Comparison of ENCODE assay signal across 8 cellular contexts in the genomic region with DNA sequence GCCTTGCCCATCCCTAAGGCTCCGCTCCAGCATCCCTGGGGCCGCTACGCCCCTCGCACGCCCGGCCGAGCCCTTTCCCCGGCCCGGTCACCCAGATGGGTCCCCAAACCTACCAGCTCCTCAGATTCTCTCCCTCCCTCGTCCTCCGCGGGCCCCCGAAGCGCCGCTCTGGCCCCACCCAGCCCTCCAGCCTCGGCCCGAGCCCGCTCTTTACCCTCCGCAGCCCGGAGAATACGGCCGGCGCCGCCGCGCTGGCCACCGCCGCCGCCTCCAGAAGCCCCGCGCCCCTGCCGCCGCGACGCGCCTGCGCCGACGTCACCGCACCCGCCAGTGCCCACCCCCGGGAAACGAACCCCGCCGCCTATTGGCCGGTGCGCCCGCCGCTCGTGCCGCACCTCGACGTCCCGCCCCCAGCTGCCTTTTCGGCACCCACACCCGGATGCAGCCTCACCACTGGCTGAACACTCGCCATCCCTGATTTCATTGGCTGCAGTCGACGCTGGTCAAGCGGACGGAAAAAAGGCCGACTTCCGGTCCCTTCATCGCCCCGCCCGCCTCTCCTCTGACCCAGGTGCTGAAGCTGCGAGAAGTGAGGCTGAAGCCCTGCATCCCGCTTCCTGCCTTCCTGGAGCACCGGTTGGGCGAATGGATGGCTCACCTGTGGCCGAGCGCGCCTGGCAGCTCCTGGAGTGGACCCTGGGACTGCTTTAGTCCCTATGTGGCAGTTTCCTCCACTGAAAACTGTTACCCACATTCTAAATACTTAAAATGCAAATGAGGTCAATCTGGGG. TPM values are rescaled to one million over a fixed set of nuclear protein-coding genes. Genes with fewer than 3 reads are reported as not detected.
DNase-seq lines count a peak whose midpoint lies in the region; ATAC-seq and TF ChIP-seq lines count a peak whose summit lies in the region.

Gene DAPK3 (minus strand): TSS at position 292 of the 791 bp plus-strand sequence. CDS start 1,364 bp downstream, outside the sequence.

- H3K4me3 ChIP-seq in GM12875 (ENCODE audit: low read depth, low read length) (peak within 1 kb of the TSS; percentile 92), adipocyte (ENCODE audit: low read length) (peak within 1 kb of the TSS; percentile 82)

- H3K36me3 Mint-ChIP-seq in type B pancreatic cell, result peaks cover 18% of the 10 kb centered on the region

- H3K27me3 ChIP-seq in adipocyte (replicated peaks; ENCODE audit: control insufficient read depth, insufficient read depth, low read length), result no peaks in the 10 kb centered on the region

- no peak for TF ChIP-seq CTCF in GM12875 (IDR thresholded peaks at IDR 0.05; ENCODE audit: borderline replicate concordance, insufficient read depth, low read depth, low read length)
- TF ChIP-seq CTCF in type B pancreatic cell (conservative IDR thresholded peaks at IDR 0.05), result no peak

- peak within 1 kb of the TSS; percentile 89 for H3K9ac ChIP-seq in adipocyte (ENCODE audit: low read length)

- peaks cover 27% of the 10 kb centered on the region for H3K4me1 ChIP-seq in adipocyte (ENCODE audit: control insufficient read depth, insufficient read depth, low read length)

- peaks cover 27% of the 10 kb centered on the region for H3K4me1 Mint-ChIP-seq in type B pancreatic cell (ENCODE audit: unreplicated experiment)

- H3K9me3 Mint-ChIP-seq in type B pancreatic cell, result no peaks in the 10 kb centered on the region

- H3K9me3 ChIP-seq in adipocyte (ENCODE audit: control insufficient read depth, low read length), result no peaks in the 10 kb centered on the region

- ATAC-seq in HG02798 (IDR thresholded peaks at IDR 0.05; ENCODE audit: poor library complexity, unreplicated experiment), result peak; percentile 96

- peaks cover 32% of the 10 kb centered on the region for H3K36me3 ChIP-seq in adipocyte (ENCODE audit: control insufficient read depth, insufficient read depth, low read length, severe bottlenecking)

- H3K4me3 Mint-ChIP-seq in type B pancreatic cell, result peak within 1 kb of the TSS; percentile 90

- peak within 1 kb of the TSS; percentile 94 for H3K27ac Mint-ChIP-seq in type B pancreatic cell

- no peaks in the 10 kb centered on the region for H3K27me3 Mint-ChIP-seq in type B pancreatic cell

- DNase-seq in NCI-H1436 (lab: John Stamatoyannopoulos, UW), result peak; percentile 96
- peak; percentile 83 for DNase-seq in T follicular helper cell (ENCODE audit: low read depth)
- DNase-seq in adipocyte (ENCODE audit: low read depth), result peak; percentile 99
- peak; percentile 99 for DNase-seq in cardiac septum (ENCODE audit: low spot score)
- DNase-seq in pons (ENCODE audit: low spot score), result peak; percentile 97
- peak; percentile 98 for DNase-seq in type B pancreatic cell (ENCODE audit: extremely low spot score, unreplicated experiment)

- intact Hi-C loops in cardiac septum (cut with DNase I), result loop anchor here (2.0 kb wide), 1 partner anchor 14 kb away; the partner anchor contains the start of gene EEF2

RNA-seq across cellular contexts. Expression of gene DAPK3, which starts in this region (rescaled TPM):
- 180 TPM for total RNA-seq in cardiac septum
- total RNA-seq in type B pancreatic cell (ENCODE audit: low replicate concordance), result 83.5 and 93.0 TPM in 2 replicates

Comparison
In these comparisons a context has a peak if more than half of its experiments do, and no peak if none do; other contexts are left out.
1. Peak in every context shown above with its lines: DNase-seq, ATAC-seq and H3K4me3 ChIP-seq.